ENCODE assay signal across 21 cellular contexts in genomic region chr9:3080951-3081350, GRCh38.
"Had no signal": no experiment of that assay in that cellular context is flagged by ENCODE, and none has a peak within 500 bp of the region (broad histone marks: within the 10 kb centered on the region; RNA-seq: fewer than 3 reads in every experiment).

No MANE protein-coding gene starts in this region.

- H3K9me3 ChIP-seq: colonic mucosa had no signal

- ATAC-seq: activated CD4-positive, alpha-beta T cell treated with anti-CD3 and anti-CD28 coated beads for 36 hours; activated T-cell treated with anti-CD3 and anti-CD28 coated beads, Interleukin-2, amount 50 U/mL, for 72 hours had no signal

- H3K36me3 ChIP-seq: brain microvascular endothelial cell, colonic mucosa had no signal

- H3K27me3 ChIP-seq: brain microvascular endothelial cell, colonic mucosa had no signal

- H3K4me1 ChIP-seq: colonic mucosa had no signal

- DNase-seq: activated CD4-positive, alpha-beta memory T cell treated with anti-CD3 and anti-CD28 coated beads, Interleukin-2, amount 10 ng/mL, durations not matched to agents 7 days and 5 days; activated CD4-positive, alpha-beta T cell treated with anti-CD3 and anti-CD28 coated beads for 36 hours; activated CD4-positive, alpha-beta T cell treated with anti-CD3 and anti-CD28 coated beads, Interleukin-2, amount 50 U/mL, for 1 hour; activated CD4-positive, CD25-positive, alpha-beta regulatory T cell; activated CD8-positive, alpha-beta memory T cell treated with anti-CD3 and anti-CD28 coated beads, Interleukin-2, amount 50 U/mL, for 4 hours; activated gamma-delta T cell treated with Interleukin-2 at 50 U/mL for 16 hours; activated naive CD4-positive, alpha-beta T cell treated with anti-CD3 and anti-CD28 coated beads, Interleukin-2, amount 10 ng/mL, durations not matched to agents 7 days and 5 days; activated naive CD8-positive, alpha-beta T cell treated with anti-CD3 and anti-CD28 coated beads for 36 hours; activated T-cell treated with anti-CD3 and anti-CD28 coated beads, Interleukin-2, amount 50 U/mL, for 72 hours; brain microvascular endothelial cell; caudate nucleus; colonic mucosa; NCI-H1105 treated with DMSO at 0.1 percent for 48 hours; NCI-H1436 treated with DMSO at 0.1 percent for 48 hours; NCI-H187; NCI-H2081; NCI-H510A treated with DMSO at 0.1 percent for 48 hours; NCI-H69; SIG-M5; T-helper 1 cell had no signal

- H3K27ac ChIP-seq: brain microvascular endothelial cell, colonic mucosa, VCaP had no signal

- H3K4me3 ChIP-seq: colonic mucosa had no signal
